ENCODE assay signal across 8 cellular contexts in genomic region chr10:15433850-15434537, GRCh38.
DNase-seq lines count a peak whose midpoint lies in the region; ATAC-seq and TF ChIP-seq lines count a peak whose summit lies in the region.

No MANE protein-coding gene starts in this region.

- H3K4me1 ChIP-seq in osteoblast (ENCODE audit: insufficient read depth, low read length) = peaks cover 8% of the 10 kb centered on the region

- no peak overlapping the region for H3K27ac Mint-ChIP-seq in activated T-helper 2 cell treated with anti-CD3 and anti-CD28 coated beads, Interferon-gamma antibody, Interleukin-2, Interleukin-4, amounts not matched to agents 10 μg/mL and 5 μg/mL and 100 μg/mL, durations not matched to agents 14 hours and 24 hours and 36 hours

- peak; percentile 66 for TF ChIP-seq CTCF in osteoblast (IDR thresholded peaks at IDR 0.05; ENCODE audit: extremely low read depth, low read depth, low read length)

- H2AFZ ChIP-seq in osteoblast (ENCODE audit: low read length) = peak overlapping the region; percentile 90

- H3K79me2 ChIP-seq in osteoblast (ENCODE audit: insufficient read depth, low read length) = no peaks in the 10 kb centered on the region

- peaks cover 11% of the 10 kb centered on the region for H3K4me1 Mint-ChIP-seq in activated T-helper 2 cell treated with anti-CD3 and anti-CD28 coated beads, Interferon-gamma antibody, Interleukin-2, Interleukin-4, amounts not matched to agents 10 μg/mL and 5 μg/mL and 100 μg/mL, durations not matched to agents 14 hours and 24 hours and 36 hours (ENCODE audit: low read depth)

- H3K36me3 Mint-ChIP-seq in activated T-helper 2 cell treated with anti-CD3 and anti-CD28 coated beads, Interferon-gamma antibody, Interleukin-2, Interleukin-4, amounts not matched to agents 10 μg/mL and 5 μg/mL and 100 μg/mL, durations not matched to agents 14 hours and 24 hours and 36 hours (ENCODE audit: low read depth) = no peaks in the 10 kb centered on the region

- H3K27me3 ChIP-seq in osteoblast (ENCODE audit: insufficient read depth, low read length) = peaks cover 15% of the 10 kb centered on the region

- peak; percentile 62 for ATAC-seq in HG03045 (IDR thresholded peaks at IDR 0.05; ENCODE audit: unreplicated experiment)

- no peaks in the 10 kb centered on the region for H3K36me3 ChIP-seq in osteoblast (ENCODE audit: insufficient read depth, low read length)

- H3K4me3 ChIP-seq in osteoblast (ENCODE audit: insufficient read depth, low read length) = peak overlapping the region; percentile 71

- no peak overlapping the region for H3K27ac ChIP-seq in osteoblast (ENCODE audit: low read depth, low read length)

- H4K20me1 ChIP-seq in osteoblast (ENCODE audit: insufficient read depth, low read length) = no peaks in the 10 kb centered on the region

- H3K27me3 Mint-ChIP-seq in activated T-helper 2 cell treated with anti-CD3 and anti-CD28 coated beads, Interferon-gamma antibody, Interleukin-2, Interleukin-4, amounts not matched to agents 10 μg/mL and 5 μg/mL and 100 μg/mL, durations not matched to agents 14 hours and 24 hours and 36 hours (ENCODE audit: low read depth) = peaks cover 15% of the 10 kb centered on the region

- peak overlapping the region; percentile 90 for H3K4me2 ChIP-seq in osteoblast (ENCODE audit: insufficient read depth, low read length)

- intact Hi-C loops in activated T-helper 2 cell treated with anti-CD3 and anti-CD28 coated beads, Interferon-gamma antibody, Interleukin-2, Interleukin-4, amounts not matched to agents 10 μg/mL and 5 μg/mL and 100 μg/mL, durations not matched to agents 14 hours and 24 hours and 36 hours (cut with micrococcal nuclease) = loop anchor here (1.0 to 10.0 kb wide), 5 partner anchors 68 to 391 kb away; no protein-coding TSS in a partner anchor

- no peaks in the 10 kb centered on the region for H3K9me3 ChIP-seq in osteoblast (ENCODE audit: low read depth, low read length)

- peak overlapping the region; percentile 79 for H3K4me3 Mint-ChIP-seq in activated T-helper 2 cell treated with anti-CD3 and anti-CD28 coated beads, Interferon-gamma antibody, Interleukin-2, Interleukin-4, amounts not matched to agents 10 μg/mL and 5 μg/mL and 100 μg/mL, durations not matched to agents 14 hours and 24 hours and 36 hours (ENCODE audit: low read depth)

- H3K9me3 Mint-ChIP-seq in activated T-helper 2 cell treated with anti-CD3 and anti-CD28 coated beads, Interferon-gamma antibody, Interleukin-2, Interleukin-4, amounts not matched to agents 10 μg/mL and 5 μg/mL and 100 μg/mL, durations not matched to agents 14 hours and 24 hours and 36 hours = no peaks in the 10 kb centered on the region

- DNase-seq in DMS79 treated with DMSO at 0.1 percent for 48 hours (lab: John Stamatoyannopoulos, UW) (peak; percentile 19), DMS79 (lab: John Stamatoyannopoulos, UW) (no peak), NCI-H510A (lab: John Stamatoyannopoulos, UW) (peak; percentile 28), germinal center (ENCODE audit: low spot score) (peak; percentile 40), osteoblast (ENCODE audit: insufficient read length, low spot score, missing footprints) (peak; percentile 79), SKM-1 treated with dmso at 0.1 percent for 144 hours (lab: John Stamatoyannopoulos, UW; ENCODE audit: unreplicated experiment) (no peak)
- no peak for DNase-seq in activated T-helper 2 cell treated with anti-CD3 and anti-CD28 coated beads, Interferon-gamma antibody, Interleukin-2, Interleukin-4, amounts not matched to agents 10 μg/mL and 5 μg/mL and 100 μg/mL, durations not matched to agents 14 hours and 24 hours and 36 hours (ENCODE audit: low spot score)

Comparison
In these comparisons a context has a peak if more than half of its experiments do, and no peak if none do; other contexts are left out.
1. DNase-seq: peak in DMS79 treated with DMSO at 0.1 percent for 48 hours (single experiment), NCI-H510A (single experiment), germinal center (single experiment) and osteoblast (single experiment); none in DMS79 (single experiment), activated T-helper 2 cell treated with anti-CD3 and anti-CD28 coated beads, Interferon-gamma antibody, Interleukin-2, Interleukin-4, amounts not matched to agents 10 μg/mL and 5 μg/mL and 100 μg/mL, durations not matched to agents 14 hours and 24 hours and 36 hours (single experiment) and SKM-1 treated with dmso at 0.1 percent for 144 hours (single experiment).